In genomic region chr2:220506466-220506865, GRCh38 we compare ENCODE assay signal across 23 cellular contexts.
DNase-seq lines count a peak whose midpoint lies in the region; ATAC-seq and TF ChIP-seq lines count a peak whose summit lies in the region.
"Had no signal": no experiment of that assay in that cellular context is flagged by ENCODE, and none has a peak within 500 bp of the region (broad histone marks: within the 10 kb centered on the region; RNA-seq: fewer than 3 reads in every experiment).

No MANE protein-coding gene starts in this region.

- TF ChIP-seq EP300 in stomach (IDR thresholded peaks at IDR 0.05): no peak

- ATAC-seq in HG03442 (IDR thresholded peaks at IDR 0.05; ENCODE audit: unreplicated experiment): no peak
- ATAC-seq: CD8-positive, alpha-beta T cell; Panc1 had no signal

- TF ChIP-seq POLR2A in breast epithelium (IDR thresholded peaks at IDR 0.05) (no peak), stomach (IDR thresholded peaks at IDR 0.05) (no peak)

- intact Hi-C loops in MCF 10A (cut with micrococcal nuclease): no loop called here
- intact Hi-C loops in breast epithelium (cut with DNase I; ENCODE audit: low total_unique reads): no loop called here
- intact Hi-C loops in stomach (cut with DNase I; ENCODE audit: low total_unique reads): no loop called here

- H3K4me3 ChIP-seq in breast epithelium (no peak overlapping the region), choroid plexus epithelial cell (ENCODE audit: low read depth, low read length) (no peak overlapping the region), stomach (no peak overlapping the region)

- no peak overlapping the region for H3K4me3 Mint-ChIP-seq in MCF 10A (ENCODE audit: unreplicated experiment)
- H3K4me3 Mint-ChIP-seq in type B pancreatic cell: no peak overlapping the region
- H3K4me3 Mint-ChIP-seq: CD8-positive, alpha-beta T cell had no signal

- no peak for TF ChIP-seq CTCF in MCF 10A (IDR thresholded peaks at IDR 0.05; ENCODE audit: unreplicated experiment)
- TF ChIP-seq CTCF in breast epithelium (IDR thresholded peaks at IDR 0.05): no peak
- TF ChIP-seq CTCF in choroid plexus epithelial cell (conservative IDR thresholded peaks at IDR 0.05; ENCODE audit: low read depth, low read length): no peak
- TF ChIP-seq CTCF in type B pancreatic cell (conservative IDR thresholded peaks at IDR 0.05): no peak
- no peak for TF ChIP-seq CTCF in stomach (IDR thresholded peaks at IDR 0.05)

- H3K4me1 Mint-ChIP-seq in MCF 10A (ENCODE audit: insufficient read depth, unreplicated experiment): peaks cover 19% of the 10 kb centered on the region
- peaks cover 24% of the 10 kb centered on the region for H3K4me1 Mint-ChIP-seq in type B pancreatic cell (ENCODE audit: unreplicated experiment)

- H3K9me3 ChIP-seq in breast epithelium: peaks cover 0 to 3% of the 10 kb centered on the region in 2 donors
- H3K9me3 ChIP-seq in stomach: peaks cover 0 to 4% (median under 1%) of the 10 kb centered on the region in 4 donors

- CTCF ChIA-PET in MCF 10A (lab: Yijun Ruan, JAX): no interaction called here

- no peaks in the 10 kb centered on the region for H3K27me3 ChIP-seq in breast epithelium
- H3K27me3 ChIP-seq in stomach: no peaks in the 10 kb centered on the region

- H3K4me1 ChIP-seq in breast epithelium: no peaks in the 10 kb centered on the region
- no peaks in the 10 kb centered on the region for H3K4me1 ChIP-seq in stomach

- H3K9me3 Mint-ChIP-seq in MCF 10A (ENCODE audit: unreplicated experiment): no peaks in the 10 kb centered on the region
- H3K9me3 Mint-ChIP-seq in type B pancreatic cell: peaks cover 6% of the 10 kb centered on the region

- no TSS peak for BruUV-seq in MCF 10A (replicated peaks; lab: Mats Ljungman, UMichigan)

- 54 to 72% (median 67%) methylated on average over 3 of the region's 3 CpGs for WGBS in stomach, 5 donors

- H3K36me3 ChIP-seq in breast epithelium (no peaks in the 10 kb centered on the region), stomach (no peaks in the 10 kb centered on the region)

- DNase-seq in MCF 10A (ENCODE audit: unreplicated experiment): no peak
- no peak for DNase-seq in breast epithelium (ENCODE audit: low spot score in 2 of 2)
- peak; percentile 27 for DNase-seq in choroid plexus epithelial cell (ENCODE audit: low read depth)
- peak; percentile 43 for DNase-seq in kidney tubule cell (ENCODE audit: low spot score)
- no peak for DNase-seq in type B pancreatic cell (ENCODE audit: extremely low spot score, unreplicated experiment)
- no peak for DNase-seq in stomach
- DNase-seq in 8988T: no peak
- DNase-seq: AML-193; C1 segment of cervical spinal cord; Calu3; CD8-positive, alpha-beta T cell; DMS153; GF-D8; H7; KG1; NCI-H1105; NCI-H146; NCI-H2029; NCI-H345; NCI-H524; NCI-H82 had no signal

- H3K27ac ChIP-seq in breast epithelium: no peak overlapping the region
- no peak overlapping the region for H3K27ac ChIP-seq in stomach

- no peaks in the 10 kb centered on the region for H3K27me3 Mint-ChIP-seq in MCF 10A (ENCODE audit: insufficient read depth, unreplicated experiment)
- no peaks in the 10 kb centered on the region for H3K27me3 Mint-ChIP-seq in type B pancreatic cell

- H3K27ac Mint-ChIP-seq in MCF 10A (ENCODE audit: low read depth, unreplicated experiment) (peak overlapping the region; percentile 52), type B pancreatic cell (peak overlapping the region; percentile 52)
- H3K27ac Mint-ChIP-seq: CD8-positive, alpha-beta T cell had no signal

- POLR2A ChIA-PET in MCF 10A (lab: Yijun Ruan, JAX): interaction anchor here (0.6 kb wide), 1 partner anchor 485 kb away, joined by 3 read pairs; no protein-coding TSS in a partner anchor

- H3K36me3 Mint-ChIP-seq in MCF 10A (ENCODE audit: insufficient read depth, unreplicated experiment): no peaks in the 10 kb centered on the region
- H3K36me3 Mint-ChIP-seq in type B pancreatic cell: no peaks in the 10 kb centered on the region
- H3K36me3 Mint-ChIP-seq: CD8-positive, alpha-beta T cell had no signal

Comparison
In these comparisons a context has a peak if more than half of its experiments do, and no peak if none do; other contexts are left out.
1. DNase-seq: peak in choroid plexus epithelial cell (single experiment) and kidney tubule cell (single experiment); none in MCF 10A (single experiment), breast epithelium (0 of 2), type B pancreatic cell (single experiment), stomach (single experiment) and 8988T (single experiment).